19 cellular contexts compared by ENCODE assay signal in genomic region chr7:142298631-142299030, GRCh38. TPM values are rescaled to one million over a fixed set of nuclear protein-coding genes. Genes with fewer than 3 reads are reported as not detected.
"Had no signal": no experiment of that assay in that cellular context is flagged by ENCODE, and none has a peak within 500 bp of the region (broad histone marks: within the 10 kb centered on the region; RNA-seq: fewer than 3 reads in every experiment).

No MANE protein-coding gene starts in this region.

- H3K4me1 Mint-ChIP-seq: memory B cell had no signal

- H3K9me3 Mint-ChIP-seq: activated naive CD8-positive, alpha-beta T cell treated with anti-CD3 and anti-CD28 coated beads, Interleukin-2, amount 10 ng/mL, durations not matched to agents 7 days and 5 days; naive thymus-derived CD8-positive, alpha-beta T cell; stimulated activated effector memory CD8-positive, alpha-beta T cell treated with anti-CD3 and anti-CD28 coated beads, Interleukin-12 subunit alpha, Interleukin-12 subunit beta, amount 100 ng/mL, for 72 hours had no signal

- DNase-seq: activated CD4-positive, alpha-beta T cell treated with anti-CD3 and anti-CD28 coated beads, Interleukin-2, amount 50 U/mL, for 1 hour; activated CD4-positive, CD25-positive, alpha-beta regulatory T cell; activated CD8-positive, alpha-beta memory T cell treated with anti-CD3 and anti-CD28 coated beads for 24 hours; activated naive CD8-positive, alpha-beta T cell treated with anti-CD3 and anti-CD28 coated beads, Interleukin-2, amount 10 ng/mL, durations not matched to agents 7 days and 5 days; anterior cingulate cortex; cerebellar nuclear complex; effector CD8-positive, alpha-beta T cell; left ventricle myocardium inferior; mucosa of descending colon; naive thymus-derived CD8-positive, alpha-beta T cell; pancreas; sigmoid colon had no signal

- H3K27me3 ChIP-seq: tibial nerve, vagina had no signal

- H3K4me3 Mint-ChIP-seq: activated naive CD8-positive, alpha-beta T cell treated with anti-CD3 and anti-CD28 coated beads, Interleukin-2, amount 10 ng/mL, durations not matched to agents 7 days and 5 days; memory B cell; stimulated activated effector memory CD8-positive, alpha-beta T cell treated with anti-CD3 and anti-CD28 coated beads, Interleukin-12 subunit alpha, Interleukin-12 subunit beta, amount 100 ng/mL, for 72 hours had no signal

- H3K36me3 ChIP-seq: left ventricle myocardium inferior, pancreas, sigmoid colon, tibial nerve, vagina had no signal

- H3K9me3 ChIP-seq: left ventricle myocardium inferior, mucosa of descending colon, pancreas, sigmoid colon, tibial nerve, vagina had no signal

- H3K4me3 ChIP-seq: left ventricle myocardium inferior, mucosa of descending colon, pancreas, sigmoid colon, tibial nerve, vagina had no signal

- H3K36me3 Mint-ChIP-seq: activated naive CD8-positive, alpha-beta T cell treated with anti-CD3 and anti-CD28 coated beads, Interleukin-2, amount 10 ng/mL, durations not matched to agents 7 days and 5 days; memory B cell; naive thymus-derived CD8-positive, alpha-beta T cell; stimulated activated effector memory CD8-positive, alpha-beta T cell treated with anti-CD3 and anti-CD28 coated beads, Interleukin-12 subunit alpha, Interleukin-12 subunit beta, amount 100 ng/mL, for 72 hours had no signal

- H3K4me1 ChIP-seq: foreskin keratinocyte, left ventricle myocardium inferior, pancreas, sigmoid colon, tibial nerve, vagina had no signal

- H3K27ac ChIP-seq: foreskin keratinocyte, left ventricle myocardium inferior, pancreas, sigmoid colon, tibial nerve, vagina had no signal

- H3K27ac Mint-ChIP-seq: memory B cell; stimulated activated effector memory CD8-positive, alpha-beta T cell treated with anti-CD3 and anti-CD28 coated beads, Interleukin-12 subunit alpha, Interleukin-12 subunit beta, amount 100 ng/mL, for 72 hours had no signal

RNA-seq across cellular contexts. Expression of gene PRSS58, which starts 40.8 kb away (rescaled TPM):
- total RNA-seq: activated naive CD8-positive, alpha-beta T cell treated with anti-CD3 and anti-CD28 coated beads, Interleukin-2, amount 10 ng/mL, durations not matched to agents 7 days and 5 days; foreskin keratinocyte; kidney epithelial cell; left ventricle myocardium inferior; mucosa of descending colon; naive thymus-derived CD8-positive, alpha-beta T cell; pancreas; sigmoid colon; subcutaneous adipose tissue; tibial nerve; vagina had no signal
- polyA plus RNA-seq: foreskin keratinocyte; naive thymus-derived CD8-positive, alpha-beta T cell; sigmoid colon had no signal
